In genomic region chr2:9611549-9611912, GRCh38 we compare ENCODE assay signal across 7 cellular contexts. TPM values are rescaled to one million over a fixed set of nuclear protein-coding genes. Genes with fewer than 3 reads are reported as not detected.
A peak's percentile ranks its signal among the peaks of the same experiment; 100 is the strongest.
DNase-seq lines count a peak whose midpoint lies in the region; ATAC-seq and TF ChIP-seq lines count a peak whose summit lies in the region.
"Not testable (repeated sequence)": the region's sequence is repeated elsewhere in the genome, so short reads cannot be mapped to it uniquely, and the experiment has no call there.

No MANE protein-coding gene starts in this region.

- H3K9me3 ChIP-seq in GM23248 (ENCODE audit: low read depth); PC-9 (ENCODE audit: insufficient read depth, low read depth); fibroblast of lung (ENCODE audit: control insufficient read depth, insufficient read depth, low read depth, low read length): not testable (repeated sequence)

- POLR2A ChIA-PET in PC-9 (lab: Charles Lee; ENCODE audit: unreplicated experiment): not testable (repeated sequence)

- H3K4me3 ChIP-seq in GM23248; PC-9; brain microvascular endothelial cell (ENCODE audit: low read depth, low read length); fibroblast of lung (replicated peaks in 1 of 4; ENCODE audit: control extremely low read depth in 1 of 4, insufficient read depth in 1 of 4, low read depth in 3 of 4, low read length in 4 of 4): not testable (repeated sequence)

- not testable (repeated sequence) for H2AFZ ChIP-seq in GM23248; PC-9; fibroblast of lung (ENCODE audit: low read length)

- H3K4me1 ChIP-seq in GM23248 (ENCODE audit: insufficient read depth) (peaks cover 65% of the 10 kb centered on the region), PC-9 (replicated peaks; ENCODE audit: insufficient read depth) (peaks cover 61% of the 10 kb centered on the region), fibroblast of lung (ENCODE audit: control insufficient read depth, extremely low read depth, insufficient read depth, low read length) (peaks cover 20% of the 10 kb centered on the region)

- peaks cover 64% of the 10 kb centered on the region; the same call in 1 of the 2 replicates for H4K20me1 ChIP-seq in GM23248 (ENCODE audit: insufficient read depth)
- H4K20me1 ChIP-seq in PC-9 (ENCODE audit: insufficient read depth): peaks cover 95% of the 10 kb centered on the region
- H4K20me1 ChIP-seq in fibroblast of lung (ENCODE audit: control insufficient read depth, extremely low read depth, insufficient read depth, low read length): peaks cover 13% of the 10 kb centered on the region

- intact Hi-C loops in PC-9 (cut with micrococcal nuclease; ENCODE audit: unreplicated experiment): not testable (repeated sequence)

- H3K36me3 ChIP-seq in GM23248 (ENCODE audit: low read depth); PC-9 (ENCODE audit: low read depth); brain microvascular endothelial cell (replicated peaks); fibroblast of lung (ENCODE audit: control insufficient read depth, insufficient read depth, low read length): not testable (repeated sequence)

- peak overlapping the region; percentile 82 for H3K27ac ChIP-seq in GM23248
- peak overlapping the region; percentile 21; the same call in 1 of the 2 replicates for H3K27ac ChIP-seq in PC-9
- H3K27ac ChIP-seq in brain microvascular endothelial cell: not testable (repeated sequence)
- peak overlapping the region; percentile 6 for H3K27ac ChIP-seq in fibroblast of lung (ENCODE audit: insufficient read depth, low read length)

- peak overlapping the region; percentile 71 for H3K27ac Mint-ChIP-seq in activated T-cell treated with anti-CD3 and anti-CD28 coated beads, Interleukin-2, amount 50 U/mL, for 24 hours
- H3K27ac Mint-ChIP-seq in natural killer cell treated with Interleukin-12 subunit alpha and Interleukin-12 subunit beta and Interleukin-15 and Interleukin-18, amount 100 ng/mL, for 72 hours: peak overlapping the region; percentile 12 to 75
- peak overlapping the region; percentile 59 for H3K27ac Mint-ChIP-seq in stimulated activated effector memory CD8-positive, alpha-beta T cell treated with anti-CD3 and anti-CD28 coated beads, Interleukin-12 subunit alpha, Interleukin-12 subunit beta, amount 100 ng/mL, for 72 hours

- H3K79me2 ChIP-seq in GM23248 (ENCODE audit: insufficient read depth) (peaks cover 98% of the 10 kb centered on the region), PC-9 (ENCODE audit: low read depth) (peaks cover 99% of the 10 kb centered on the region), fibroblast of lung (ENCODE audit: control insufficient read depth, insufficient read depth, low read length) (peaks cover 96% of the 10 kb centered on the region)

- not testable (repeated sequence) for H3K9me2 ChIP-seq in GM23248 (ENCODE audit: insufficient read depth); PC-9 (ENCODE audit: insufficient read depth)

- peaks cover 91% of the 10 kb centered on the region for H3K4me1 Mint-ChIP-seq in activated T-cell treated with anti-CD3 and anti-CD28 coated beads, Interleukin-2, amount 50 U/mL, for 24 hours (ENCODE audit: low read depth)
- peaks cover 77 to 86% of the 10 kb centered on the region in 2 donors for H3K4me1 Mint-ChIP-seq in natural killer cell treated with Interleukin-12 subunit alpha and Interleukin-12 subunit beta and Interleukin-15 and Interleukin-18, amount 100 ng/mL, for 72 hours (ENCODE audit: low read depth in 2 of 2)
- peaks cover 91% of the 10 kb centered on the region for H3K4me1 Mint-ChIP-seq in stimulated activated effector memory CD8-positive, alpha-beta T cell treated with anti-CD3 and anti-CD28 coated beads, Interleukin-12 subunit alpha, Interleukin-12 subunit beta, amount 100 ng/mL, for 72 hours

- ATAC-seq in natural killer cell treated with Interleukin-12 subunit alpha and Interleukin-12 subunit beta and Interleukin-15 and Interleukin-18, amount 100 ng/mL, for 72 hours; stimulated activated effector memory CD8-positive, alpha-beta T cell treated with anti-CD3 and anti-CD28 coated beads, Interleukin-12 subunit alpha, Interleukin-12 subunit beta, amount 100 ng/mL, for 72 hours: not testable (repeated sequence)

- in situ Hi-C loops in GM23248 (cut with MboI); brain microvascular endothelial cell (cut with HindIII; ENCODE audit: low pct_ligation_motif_present, low sequenced_read_pairs): not testable (repeated sequence)

- peak overlapping the region; percentile 21 for H3K4me2 ChIP-seq in GM23248 (ENCODE audit: unreplicated experiment)
- not testable (repeated sequence) for H3K4me2 ChIP-seq in PC-9; fibroblast of lung (ENCODE audit: extremely low read depth, insufficient read depth, low read length)

- DNase-seq in GM23248; PC-9; activated T-cell treated with anti-CD3 and anti-CD28 coated beads, Interleukin-2, amount 50 U/mL, for 24 hours; brain microvascular endothelial cell; fibroblast of lung (ENCODE audit: low read depth in 2 of 2); natural killer cell treated with Interleukin-12 subunit alpha and Interleukin-12 subunit beta and Interleukin-15 and Interleukin-18, amount 100 ng/mL, for 72 hours (ENCODE audit: low spot score); stimulated activated effector memory CD8-positive, alpha-beta T cell treated with anti-CD3 and anti-CD28 coated beads, Interleukin-12 subunit alpha, Interleukin-12 subunit beta, amount 100 ng/mL, for 72 hours (ENCODE audit: low spot score in 2 of 2): not testable (repeated sequence)

- not testable (repeated sequence) for H3K9me3 Mint-ChIP-seq in activated T-cell treated with anti-CD3 and anti-CD28 coated beads, Interleukin-2, amount 50 U/mL, for 24 hours; natural killer cell treated with Interleukin-12 subunit alpha and Interleukin-12 subunit beta and Interleukin-15 and Interleukin-18, amount 100 ng/mL, for 72 hours; stimulated activated effector memory CD8-positive, alpha-beta T cell treated with anti-CD3 and anti-CD28 coated beads, Interleukin-12 subunit alpha, Interleukin-12 subunit beta, amount 100 ng/mL, for 72 hours

- CTCF ChIA-PET in PC-9 (lab: Charles Lee): not testable (repeated sequence)

- peak overlapping the region; percentile 20 for H3K9ac ChIP-seq in GM23248
- H3K9ac ChIP-seq in fibroblast of lung (ENCODE audit: insufficient read depth, low read length): not testable (repeated sequence)

- H3K36me3 Mint-ChIP-seq in activated T-cell treated with anti-CD3 and anti-CD28 coated beads, Interleukin-2, amount 50 U/mL, for 24 hours (ENCODE audit: low read depth): peaks cover 77% of the 10 kb centered on the region
- H3K36me3 Mint-ChIP-seq in natural killer cell treated with Interleukin-12 subunit alpha and Interleukin-12 subunit beta and Interleukin-15 and Interleukin-18, amount 100 ng/mL, for 72 hours: not testable (repeated sequence)
- peaks cover 87% of the 10 kb centered on the region for H3K36me3 Mint-ChIP-seq in stimulated activated effector memory CD8-positive, alpha-beta T cell treated with anti-CD3 and anti-CD28 coated beads, Interleukin-12 subunit alpha, Interleukin-12 subunit beta, amount 100 ng/mL, for 72 hours

- H3F3A ChIP-seq in GM23248 (ENCODE audit: insufficient read depth) (peaks cover 84% of the 10 kb centered on the region), PC-9 (ENCODE audit: insufficient read depth, low read depth) (peaks cover 76% of the 10 kb centered on the region)

- not testable (repeated sequence) for H3K27me3 ChIP-seq in GM23248 (replicated peaks; ENCODE audit: insufficient read depth); PC-9 (ENCODE audit: insufficient read depth, low read depth); brain microvascular endothelial cell (replicated peaks); fibroblast of lung (ENCODE audit: control insufficient read depth, insufficient read depth, low read length)

- H3K4me3 Mint-ChIP-seq in activated T-cell treated with anti-CD3 and anti-CD28 coated beads, Interleukin-2, amount 50 U/mL, for 24 hours; stimulated activated effector memory CD8-positive, alpha-beta T cell treated with anti-CD3 and anti-CD28 coated beads, Interleukin-12 subunit alpha, Interleukin-12 subunit beta, amount 100 ng/mL, for 72 hours: not testable (repeated sequence)
- peak overlapping the region; percentile 0 for H3K4me3 Mint-ChIP-seq in natural killer cell treated with Interleukin-12 subunit alpha and Interleukin-12 subunit beta and Interleukin-15 and Interleukin-18, amount 100 ng/mL, for 72 hours

- H3K27me3 Mint-ChIP-seq in activated T-cell treated with anti-CD3 and anti-CD28 coated beads, Interleukin-2, amount 50 U/mL, for 24 hours; natural killer cell treated with Interleukin-12 subunit alpha and Interleukin-12 subunit beta and Interleukin-15 and Interleukin-18, amount 100 ng/mL, for 72 hours: not testable (repeated sequence)

- not testable (repeated sequence) for BruUV-seq in PC-9 (replicated peaks; lab: Mats Ljungman, UMichigan)

- TF ChIP-seq CTCF in PC-9 (conservative IDR thresholded peaks at IDR 0.05); fibroblast of lung (conservative IDR thresholded peaks at IDR 0.05 in 1 of 2, IDR thresholded peaks at IDR 0.05 in 1 of 2; ENCODE audit: low read depth in 1 of 2, low read length in 2 of 2): not testable (repeated sequence)
- peak; percentile 23 for TF ChIP-seq CTCF in brain microvascular endothelial cell (IDR thresholded peaks at IDR 0.05; ENCODE audit: low read depth, low read length, missing control alignments)

- WGBS in GM23248 (ENCODE audit: low coverage in 1 of 2, low lambda C conversion rate in 2 of 2, missing lambda C conversion rate in 2 of 2), 2 experiments: 83 to 85% methylated on average over 8 of the region's 8 CpGs

RNA-seq across cellular contexts. Expression of gene YWHAQ, which starts 19.3 kb away (rescaled TPM):
- total RNA-seq in GM23248 (2014; rRNA removed; shearing (Covaris generic)): 397 and 400 TPM in 2 replicates
- 694 and 728 TPM in 2 replicates for polyA plus RNA-seq in GM23248 (2016; fragmentation: Nextera tagmentation; extraction: Ambion mirVana)
- 353 and 373 TPM in 2 replicates for total RNA-seq in PC-9 (2021)
- 247 and 323 TPM in 2 replicates for total RNA-seq in fibroblast of lung
- polyA plus RNA-seq in fibroblast of lung: 510 and 666 TPM in 2 replicates
- 393 and 565 TPM in 2 replicates for polyA plus RNA-seq in fibroblast of lung (2012)
- polyA minus RNA-seq in fibroblast of lung (ENCODE audit: low replicate concordance): 89.7 and 132 TPM in 2 replicates
- total RNA-seq in natural killer cell treated with Interleukin-12 subunit alpha and Interleukin-12 subunit beta and Interleukin-15 and Interleukin-18, amount 100 ng/mL, for 72 hours: 100 to 1,000 TPM; 221 to 318 TPM

RNA-seq across cellular contexts. Expression of gene ADAM17, which starts 55.9 kb away (rescaled TPM):
- total RNA-seq in GM23248 (2014; rRNA removed; shearing (Covaris generic)): 25.4 and 31.8 TPM in 2 replicates
- polyA plus RNA-seq in GM23248 (2016; fragmentation: Nextera tagmentation; extraction: Ambion mirVana) (19.8 and 20.9 TPM in 2 replicates), fibroblast of lung (11.4 and 12.3 TPM in 2 replicates)
- total RNA-seq in PC-9 (2021) (53.5 and 65.0 TPM in 2 replicates), fibroblast of lung (49.1 and 69.9 TPM in 2 replicates)
- 13.9 and 14.5 TPM in 2 replicates for polyA plus RNA-seq in fibroblast of lung (2012)
- 3.7 and 7.1 TPM in 2 replicates for polyA minus RNA-seq in fibroblast of lung (ENCODE audit: low replicate concordance)
- 10 to 100 TPM; 62.1 to 85.1 TPM for total RNA-seq in natural killer cell treated with Interleukin-12 subunit alpha and Interleukin-12 subunit beta and Interleukin-15 and Interleukin-18, amount 100 ng/mL, for 72 hours
